1 cellular context compared by ENCODE assay signal in genomic region chr12:79295572-79295971, GRCh38.
TF ChIP-seq lines count a peak whose summit lies in the region.

No MANE protein-coding gene starts in this region.

TF ChIP-seq in SK-N-SH, 30 proteins besides CTCF, POLR2A, EP300 and RAD21 (continued from another document):
- TF ChIP-seq REST (IDR thresholded peaks at IDR 0.05; ENCODE audit: low read depth, low read length) (no peak), TCF12 (IDR thresholded peaks at IDR 0.05) (0 out of 2 replicates have a peak, but pooled peaks have one; percentile 5), GATA2 (CRISPR knock-in tag; IDR thresholded peaks at IDR 0.05) (peak; percentile 55), FOSL2 (IDR thresholded peaks at IDR 0.05; ENCODE audit: borderline replicate concordance, low read depth) (no peak), USF1 (IDR thresholded peaks at IDR 0.05; ENCODE audit: borderline replicate concordance, low read depth) (no peak)
